ENCODE assay signal across 14 cellular contexts in the genomic region with DNA sequence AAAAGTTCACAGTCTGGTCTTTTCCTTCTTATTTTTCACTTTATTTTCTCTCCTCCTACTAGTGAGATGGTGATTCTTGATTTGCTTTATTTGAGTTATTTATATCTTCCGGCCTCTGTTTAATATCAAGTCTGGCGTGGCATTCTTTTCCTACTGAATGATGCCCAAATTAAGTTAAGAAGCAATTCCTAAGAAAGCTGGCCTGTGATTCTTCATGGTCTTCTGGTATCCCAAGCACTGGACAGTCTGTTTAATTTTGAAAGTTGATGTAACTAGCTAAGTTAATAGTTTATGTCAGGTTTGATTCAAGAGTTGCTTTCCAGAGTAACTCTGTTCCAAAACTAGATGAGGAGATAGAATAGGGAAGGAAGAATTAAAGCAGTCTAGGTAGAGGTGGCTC. TPM values are rescaled to one million over a fixed set of nuclear protein-coding genes. Genes with fewer than 3 reads are reported as not detected.
DNase-seq lines count a peak whose midpoint lies in the region; ATAC-seq and TF ChIP-seq lines count a peak whose summit lies in the region.
"Had no signal": no experiment of that assay in that cellular context is flagged by ENCODE, and none has a peak within 500 bp of the region (broad histone marks: within the 10 kb centered on the region; RNA-seq: fewer than 3 reads in every experiment).

No MANE protein-coding gene starts in this region.

- intact Hi-C loops in esophagus muscularis mucosa (cut with DNase I) (no loop called here), tibial artery (cut with DNase I; ENCODE audit: low total_unique reads) (no loop called here), posterior cingulate gyrus (cut with DNase I) (no loop called here)

- H3K79me2 ChIP-seq in Karpas-422 (ENCODE audit: low read length) (no peaks in the 10 kb centered on the region), parathyroid adenoma (no peaks in the 10 kb centered on the region)

- H3K27ac ChIP-seq in Karpas-422 (ENCODE audit: low read length) (no peak overlapping the region), esophagus muscularis mucosa (replicated peaks in 1 of 4) (peak overlapping the region; percentile 89 to 100 (median 98)), parathyroid adenoma (peak overlapping the region; percentile 49), tibial artery (peak overlapping the region; percentile 68 to 100)
- H3K27ac ChIP-seq: BLaER1 treated with 17β-estradiol and CSF1 and Interleukin-3, amounts not matched to agents 10 nM and 100 nM had no signal

- no peak overlapping the region for H2AFZ ChIP-seq in Karpas-422 (ENCODE audit: low read length)
- H2AFZ ChIP-seq in parathyroid adenoma: no peak overlapping the region

- ATAC-seq in HG02642 (IDR thresholded peaks at IDR 0.05; ENCODE audit: poor library complexity, unreplicated experiment): no peak
- no peak for ATAC-seq in HG02981 (IDR thresholded peaks at IDR 0.05; ENCODE audit: unreplicated experiment)

- no peak for TF ChIP-seq EP300 in esophagus muscularis mucosa (IDR thresholded peaks at IDR 0.05)

- DNase-seq in Karpas-422 (peak; percentile 25), esophagus muscularis mucosa (ENCODE audit: extremely low spot score) (no peak), tibial artery (no peak), posterior cingulate gyrus (no peak), GM20000 (ENCODE audit: low spot score) (no peak)
- DNase-seq: DMS 273 treated with DMSO at 0.1 percent for 48 hours, H7, NCI-H187, NCI-H526 treated with DMSO at 0.1 percent for 48 hours, SHP77 had no signal

- no peaks in the 10 kb centered on the region for H3K9me3 ChIP-seq in Karpas-422 (ENCODE audit: low read length)
- H3K9me3 ChIP-seq in esophagus muscularis mucosa: no peaks in the 10 kb centered on the region
- H3K9me3 ChIP-seq in parathyroid adenoma (ENCODE audit: control insufficient read depth, low read length): no peaks in the 10 kb centered on the region
- no peaks in the 10 kb centered on the region for H3K9me3 ChIP-seq in tibial artery
- H3K9me3 ChIP-seq: BLaER1 treated with 17β-estradiol and CSF1 and Interleukin-3, amounts not matched to agents 10 nM and 100 nM had no signal

- TF ChIP-seq POLR2A in esophagus muscularis mucosa (IDR thresholded peaks at IDR 0.05; ENCODE audit: low read depth): no peak

- no peaks in the 10 kb centered on the region for H4K20me1 ChIP-seq in Karpas-422 (ENCODE audit: insufficient read depth, low read depth, low read length)
- H4K20me1 ChIP-seq: BLaER1 treated with 17β-estradiol and CSF1 and Interleukin-3, amounts not matched to agents 10 nM and 100 nM had no signal

- H3K4me2 ChIP-seq in Karpas-422 (ENCODE audit: low read depth, low read length, poor library complexity, severe bottlenecking) (no peak overlapping the region), parathyroid adenoma (ENCODE audit: low read length) (peak overlapping the region; percentile 1)

- 31% methylated on average over 2 of the region's 2 CpGs for WGBS in esophagus muscularis mucosa

- no peak overlapping the region for H3K4me3 ChIP-seq in Karpas-422 (ENCODE audit: low read length)
- no peak overlapping the region for H3K4me3 ChIP-seq in esophagus muscularis mucosa
- no peak overlapping the region for H3K4me3 ChIP-seq in parathyroid adenoma (ENCODE audit: low read depth, low read length)
- no peak overlapping the region for H3K4me3 ChIP-seq in tibial artery
- H3K4me3 ChIP-seq: BLaER1 treated with 17β-estradiol and CSF1 and Interleukin-3, amounts not matched to agents 10 nM and 100 nM had no signal

- no peaks in the 10 kb centered on the region for H3K9me2 ChIP-seq in Karpas-422 (replicated peaks; ENCODE audit: insufficient read depth, low read length)

- H3K36me3 ChIP-seq in Karpas-422 (ENCODE audit: insufficient read depth, low read length) (no peaks in the 10 kb centered on the region), esophagus muscularis mucosa (no peaks in the 10 kb centered on the region), parathyroid adenoma (ENCODE audit: control insufficient read depth, insufficient read depth, low read length) (no peaks in the 10 kb centered on the region), tibial artery (no peaks in the 10 kb centered on the region)
- H3K36me3 ChIP-seq: BLaER1 treated with 17β-estradiol and CSF1 and Interleukin-3, amounts not matched to agents 10 nM and 100 nM had no signal

- H3K27me3 ChIP-seq in Karpas-422 (ENCODE audit: low read length) (no peaks in the 10 kb centered on the region), esophagus muscularis mucosa (no peaks in the 10 kb centered on the region), parathyroid adenoma (ENCODE audit: control insufficient read depth, insufficient read depth, low read length) (no peaks in the 10 kb centered on the region), tibial artery (no peaks in the 10 kb centered on the region)
- H3K27me3 ChIP-seq: BLaER1 treated with 17β-estradiol and CSF1 and Interleukin-3, amounts not matched to agents 10 nM and 100 nM had no signal

- no peaks in the 10 kb centered on the region for H3K4me1 ChIP-seq in Karpas-422 (ENCODE audit: low read length)
- H3K4me1 ChIP-seq in esophagus muscularis mucosa: peaks cover 0 to 48% (median 42%) of the 10 kb centered on the region in 4 donors
- H3K4me1 ChIP-seq in parathyroid adenoma: peaks cover 7% of the 10 kb centered on the region
- H3K4me1 ChIP-seq in tibial artery: peaks cover 0 to 45% (median 24%) of the 10 kb centered on the region in 4 donors

- H3K9ac ChIP-seq in Karpas-422 (ENCODE audit: low read length) (no peak overlapping the region), parathyroid adenoma (no peak overlapping the region)
- H3K9ac ChIP-seq: BLaER1 treated with 17β-estradiol and CSF1 and Interleukin-3, amounts not matched to agents 10 nM and 100 nM had no signal

- TF ChIP-seq CTCF in esophagus muscularis mucosa (IDR thresholded peaks at IDR 0.05) (no peak), parathyroid adenoma (IDR thresholded peaks at IDR 0.05) (no peak), tibial artery (IDR thresholded peaks at IDR 0.05) (no peak), GM20000 (IDR thresholded peaks at IDR 0.05; ENCODE audit: extremely low read depth, missing control alignments) (no peak)

RNA-seq across cellular contexts. Expression of gene ENAH, which starts 9.2 kb away (rescaled TPM):
- 0.07 TPM in 1 of 2 replicates, not detected in the other for total RNA-seq in Karpas-422 (2014; rRNA removed; shearing (Covaris generic); ENCODE audit: low replicate concordance)
- total RNA-seq in esophagus muscularis mucosa: 100 to 1,000 TPM; 198 to 229 (median 201) TPM

Comparison
In these comparisons a context has a peak if more than half of its experiments do, and no peak if none do; other contexts are left out.
1. RNA of gene ENAH, which starts 9.2 kb away (total RNA-seq): 198 to 229 TPM in esophagus muscularis mucosa; 0.07 TPM in Karpas-422; every median in the first group is over 100 times any median in the second.